Comparison of ENCODE assay signal across 1 cellular context in genomic region chr16:29807426-29808218, GRCh38.
TF ChIP-seq lines count a peak whose summit lies in the region.

No MANE protein-coding gene starts in this region.

TF ChIP-seq in IMR-90, 13 proteins besides CTCF, POLR2A, EP300 and RAD21:
- TF ChIP-seq CHD1 (IDR thresholded peaks at IDR 0.05; ENCODE audit: low read depth, low read length) (no peak), RCOR1 (IDR thresholded peaks at IDR 0.05; ENCODE audit: insufficient replicate concordance, low read length) (no peak), MAZ (IDR thresholded peaks at IDR 0.05; ENCODE audit: borderline replicate concordance, low read depth, low read length) (peak; percentile 71), FOS (IDR thresholded peaks at IDR 0.05; ENCODE audit: low read depth, low read length) (no peak), BHLHE40 (IDR thresholded peaks at IDR 0.05; ENCODE audit: low read depth, low read length) (peak; percentile 63), USF2 (IDR thresholded peaks at IDR 0.05; ENCODE audit: low read depth, low read length) (peak; percentile 70), RFX5 (IDR thresholded peaks at IDR 0.05; ENCODE audit: low read depth, low read length) (no peak), NFE2L2 (IDR thresholded peaks at IDR 0.05; ENCODE audit: low read depth, low read length) (no peak), MAFK (IDR thresholded peaks at IDR 0.05; ENCODE audit: low read depth, low read length) (no peak), SMC3 (IDR thresholded peaks at IDR 0.05; ENCODE audit: low read depth, low read length) (peak; percentile 46; the same call in 1 of the 2 replicates), MXI1 (IDR thresholded peaks at IDR 0.05; ENCODE audit: borderline replicate concordance, low read depth, low read length) (peak; percentile 90), CEBPB (IDR thresholded peaks at IDR 0.05; ENCODE audit: low read depth, low read length) (peak; percentile 42)
- TF ChIP-seq, protein P1, sequence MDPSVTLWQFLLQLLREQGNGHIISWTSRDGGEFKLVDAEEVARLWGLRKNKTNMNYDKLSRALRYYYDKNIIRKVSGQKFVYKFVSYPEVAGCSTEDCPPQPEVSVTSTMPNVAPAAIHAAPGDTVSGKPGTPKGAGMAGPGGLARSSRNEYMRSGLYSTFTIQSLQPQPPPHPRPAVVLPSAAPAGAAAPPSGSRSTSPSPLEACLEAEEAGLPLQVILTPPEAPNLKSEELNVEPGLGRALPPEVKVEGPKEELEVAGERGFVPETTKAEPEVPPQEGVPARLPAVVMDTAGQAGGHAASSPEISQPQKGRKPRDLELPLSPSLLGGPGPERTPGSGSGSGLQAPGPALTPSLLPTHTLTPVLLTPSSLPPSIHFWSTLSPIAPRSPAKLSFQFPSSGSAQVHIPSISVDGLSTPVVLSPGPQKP (IDR thresholded peaks at IDR 0.05; ENCODE audit: borderline replicate concordance, low read depth, low read length), result no peak
